8 cellular contexts compared by ENCODE assay signal in the genomic region with DNA sequence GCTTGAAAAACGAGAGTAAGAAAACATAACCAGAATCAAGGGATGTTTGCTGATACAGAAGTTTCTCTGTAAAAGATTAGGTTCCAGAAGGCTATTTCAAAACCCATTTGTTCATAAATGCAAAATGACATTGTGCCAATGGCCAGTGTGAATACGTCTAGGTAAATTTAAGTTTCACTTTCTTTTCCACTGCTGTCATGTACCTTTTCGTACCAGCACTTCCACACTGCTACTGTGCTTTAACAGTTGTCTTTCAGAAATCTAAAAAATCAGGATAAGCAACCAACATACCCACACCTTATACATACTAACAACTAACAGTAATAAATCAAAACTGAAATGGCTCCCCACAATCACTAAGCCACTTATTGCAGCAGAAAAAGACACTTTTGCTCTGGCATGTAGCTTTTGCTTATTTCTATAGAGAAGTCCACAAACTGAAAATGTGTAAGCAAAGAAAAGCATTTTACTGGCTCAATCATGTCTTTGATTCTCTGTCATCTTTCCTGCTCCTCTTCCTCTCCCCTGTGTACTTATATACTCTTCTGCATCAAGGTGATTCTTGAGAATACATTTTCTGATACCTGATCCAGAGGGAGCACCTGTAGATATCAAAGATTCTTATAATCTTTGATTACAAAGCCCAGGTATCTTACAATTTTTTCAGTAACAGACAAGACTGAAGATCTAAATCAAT. TPM values are rescaled to one million over a fixed set of nuclear protein-coding genes. Genes with fewer than 3 reads are reported as not detected.
DNase-seq lines count a peak whose midpoint lies in the region; ATAC-seq and TF ChIP-seq lines count a peak whose summit lies in the region.

No MANE protein-coding gene starts in this region.

- peaks cover 8% of the 10 kb centered on the region for H3K4me1 ChIP-seq in parathyroid adenoma

- H3K36me3 Mint-ChIP-seq in IgD-negative memory B cell: peaks cover 6% of the 10 kb centered on the region

- ATAC-seq in GM19467 (IDR thresholded peaks at IDR 0.05; ENCODE audit: unreplicated experiment): peak; percentile 44

- DNase-seq in ACHN (peak; percentile 44), dorsolateral prefrontal cortex (no peak), NCI-H1436 treated with DMSO at 0.1 percent for 48 hours (lab: John Stamatoyannopoulos, UW) (no peak), GM19238 (ENCODE audit: insufficient read length, low spot score) (no peak), dedifferentiated amniotic fluid mesenchymal stem cell (ENCODE audit: extremely low spot score) (no peak)

- no peak overlapping the region for H3K9ac ChIP-seq in parathyroid adenoma

- intact Hi-C loops in dorsolateral prefrontal cortex (cut with DNase I): loop anchor here (5.0 to 10.0 kb wide), 3 partner anchors 72 to 210 kb away; a partner anchor contains a TSS

- no peaks in the 10 kb centered on the region for H3K9me3 ChIP-seq in parathyroid adenoma (ENCODE audit: control insufficient read depth, low read length)

- no peaks in the 10 kb centered on the region for H3K27me3 ChIP-seq in dorsolateral prefrontal cortex
- no peaks in the 10 kb centered on the region for H3K27me3 ChIP-seq in parathyroid adenoma (ENCODE audit: control insufficient read depth, insufficient read depth, low read length)

- H3K27ac ChIP-seq in dorsolateral prefrontal cortex: peak overlapping the region; percentile 0 to 92 (median 80)
- H3K27ac ChIP-seq in parathyroid adenoma: peak overlapping the region; percentile 80

- TF ChIP-seq CTCF in dorsolateral prefrontal cortex (IDR thresholded peaks at IDR 0.05 in 54 of 56, conservative IDR thresholded peaks at IDR 0.05 in 2 of 56; ENCODE audit: low read depth in 1 of 56, partially characterized antibody in 56 of 56) (peak in 1 of 56 donors; percentile 3), parathyroid adenoma (IDR thresholded peaks at IDR 0.05) (no peak)

- H3K79me2 ChIP-seq in parathyroid adenoma: peaks cover 5% of the 10 kb centered on the region

- no peaks in the 10 kb centered on the region for H3K9me3 Mint-ChIP-seq in IgD-negative memory B cell

- no peaks in the 10 kb centered on the region for H3K36me3 ChIP-seq in parathyroid adenoma (ENCODE audit: control insufficient read depth, insufficient read depth, low read length)

- H3K4me3 ChIP-seq in dorsolateral prefrontal cortex: peak overlapping the region in 54 of 59 donors; percentile 0 to 63 (median 34)
- peak overlapping the region; percentile 23 for H3K4me3 ChIP-seq in parathyroid adenoma (ENCODE audit: low read depth, low read length)

- in situ Hi-C loops in ACHN (cut with HindIII; ENCODE audit: low pct_ligation_motif_present, low pct_unique_long_range_greater_than_20kb, low sequenced_read_pairs): no loop called here

- no peak overlapping the region for H2AFZ ChIP-seq in parathyroid adenoma

- H3K27me3 Mint-ChIP-seq in IgD-negative memory B cell: no peaks in the 10 kb centered on the region

- peak overlapping the region; percentile 60 for H3K4me2 ChIP-seq in parathyroid adenoma (ENCODE audit: low read length)

- H3K4me3 Mint-ChIP-seq in IgD-negative memory B cell: peak overlapping the region; percentile 75 to 89 (median 85)

- peaks cover 42 to 52% (median 50%) of the 10 kb centered on the region in 3 donors for H3K4me1 Mint-ChIP-seq in IgD-negative memory B cell

- peak overlapping the region; percentile 92 to 97 (median 95) for H3K27ac Mint-ChIP-seq in IgD-negative memory B cell

RNA-seq across cellular contexts. Expression of a gene that starts 34.3 kb away (rescaled TPM):
- polyA plus RNA-seq in IgD-negative memory B cell: 148 TPM
- 10 to 100 TPM in 119 of 120 experiments, 1 to 10 TPM in 1; 9.7 to 41.8 (median 20.2) TPM for total RNA-seq in dorsolateral prefrontal cortex
